8 cellular contexts compared by ENCODE assay signal in genomic region chr3:40505599-40506462, GRCh38. TPM values are rescaled to one million over a fixed set of nuclear protein-coding genes. Genes with fewer than 3 reads are reported as not detected.
A peak's percentile ranks its signal among the peaks of the same experiment; 100 is the strongest.
DNase-seq lines count a peak whose midpoint lies in the region; ATAC-seq, FAIRE-seq and TF ChIP-seq lines count a peak whose summit lies in the region.

Gene ZNF620, plus strand, starts transcription at chr3:40506039. Its CDS starts 314 bp downstream, at chr3:40506353.

- no peak for TF ChIP-seq RAD21 in A549 (conservative IDR thresholded peaks at IDR 0.05 in 1 of 2, IDR thresholded peaks at IDR 0.05 in 1 of 2)

- H3K27me3 ChIP-seq in duodenal mucosa (ENCODE audit: control insufficient read depth in 1 of 2, insufficient read depth in 2 of 2, low read length in 2 of 2), result no peaks in the 10 kb centered on the region
- no peaks in the 10 kb centered on the region for H3K27me3 ChIP-seq in lung (ENCODE audit: control insufficient read depth, insufficient read depth)

- DNase-seq in A549 (ENCODE audit: low read depth in 1 of 2, low spot score in 1 of 2), result peak; percentile 62 to 86
- DNase-seq in NCI-H446 treated with DMSO at 0.1 percent for 48 hours (lab: John Stamatoyannopoulos, UW), result peak; percentile 61
- DNase-seq in activated CD4-positive, alpha-beta T cell treated with anti-CD3 and anti-CD28 coated beads, Interleukin-2, amount 50 U/mL, for 4 hours, result peak; percentile 30 to 37
- peak; percentile 84 for DNase-seq in lung (ENCODE audit: low spot score)
- DNase-seq in stimulated activated CD4-positive, alpha-beta T cell treated with anti-CD3 and anti-CD28 coated beads, TNF-alpha, amount 100 ng/mL, for 24 hours (ENCODE audit: low read depth in 3 of 3), result peak; percentile 24 to 61 (median 42)

- FAIRE-seq in A549 (lab: Jason Lieb, UNC), result no peak

- H3K4me1 ChIP-seq in A549 (peaks cover 13% of the 10 kb centered on the region; the same call in 2 of the 3 replicates), duodenal mucosa (ENCODE audit: control insufficient read depth in 1 of 2, insufficient read depth in 2 of 2, low read length in 2 of 2) (peaks cover 6 to 15% of the 10 kb centered on the region in 2 donors), lung (ENCODE audit: control insufficient read depth in 2 of 2, insufficient read depth in 2 of 2, low read length in 2 of 2) (peaks cover 7 to 9% of the 10 kb centered on the region in 2 donors)

- WGBS in A549 (ENCODE audit: missing lambda C conversion rate), result 11% methylated on average over 21 of the region's 44 CpGs
- WGBS in lung, 2 donors, result 6 to 8% methylated on average over 44 of the region's 44 CpGs

- no peak for TF ChIP-seq CTCF in A549 (IDR thresholded peaks at IDR 0.05)
- no peak for TF ChIP-seq CTCF in lung (IDR thresholded peaks at IDR 0.05; ENCODE audit: control extremely low read depth, extremely low read depth)

- H3K27ac ChIP-seq in A549 (peak within 1 kb of the TSS; percentile 63 to 91), duodenal mucosa (ENCODE audit: low read depth, low read length) (peak within 1 kb of the TSS; percentile 35), lung (ENCODE audit: low read depth in 1 of 2, low read length in 1 of 2) (peak within 1 kb of the TSS; percentile 89 to 94)

- peak; percentile 95 for ATAC-seq in A549
- peak; percentile 63 for ATAC-seq in GM18519 (IDR thresholded peaks at IDR 0.05; ENCODE audit: low FRiP score, unreplicated experiment)
- ATAC-seq in HG03095 (IDR thresholded peaks at IDR 0.05; ENCODE audit: unreplicated experiment), result peak; percentile 64
- peak; percentile 75 for ATAC-seq in lung (ENCODE audit: insufficient read depth, low FRiP score)

- H3K9me3 ChIP-seq in A549 (no peaks in the 10 kb centered on the region), duodenal mucosa (ENCODE audit: control insufficient read depth in 1 of 2, low read length in 2 of 2) (no peaks in the 10 kb centered on the region), lung (ENCODE audit: control insufficient read depth in 2 of 2, insufficient read depth in 1 of 2, low read length in 1 of 2) (no peaks in the 10 kb centered on the region)

- H3K4me2 ChIP-seq in A549, result peak within 1 kb of the TSS; percentile 87

- POLR2A ChIA-PET in A549 (lab: Yijun Ruan, JAX), result interaction anchor here (0.8 to 2.2 kb wide), 7 partner anchors 9 to 49 kb away, joined by 3 to 11 read pairs (median 4); partner anchors contain the start of genes RPL14, ZNF619 and ZNF621

- peaks cover 0 to 6% of the 10 kb centered on the region in 2 donors for H3K36me3 ChIP-seq in duodenal mucosa (ENCODE audit: control insufficient read depth in 1 of 2, insufficient read depth in 2 of 2, low read length in 2 of 2)
- H3K36me3 ChIP-seq in lung (ENCODE audit: control insufficient read depth in 2 of 2, insufficient read depth in 2 of 2, low read length in 2 of 2), result peaks cover 0 to 1% of the 10 kb centered on the region in 2 donors

- H3K4me3 ChIP-seq in A549, result peak within 1 kb of the TSS; percentile 63
- H3K4me3 ChIP-seq in duodenal mucosa (ENCODE audit: low read depth in 1 of 2, low read length in 2 of 2), result peak within 1 kb of the TSS; percentile 90 to 94
- peak within 1 kb of the TSS; percentile 76 for H3K4me3 ChIP-seq in lung

- no peak for TF ChIP-seq EP300 in A549 (IDR thresholded peaks at IDR 0.05)

- peak; percentile 32; the same call in 1 of the 2 replicates for TF ChIP-seq POLR2A in A549 (IDR thresholded peaks at IDR 0.05; ENCODE audit: low read length)

- CTCF ChIA-PET in A549 (lab: Yijun Ruan, JAX), result interaction anchor here (0.6 to 1.6 kb wide), 5 partner anchors 9 to 177 kb away, joined by 3 to 5 read pairs (median 3); no protein-coding TSS in a partner anchor

- H3K9ac ChIP-seq in duodenal mucosa (ENCODE audit: low read depth in 1 of 2, low read length in 2 of 2), result peak within 1 kb of the TSS; percentile 77 to 88

TF ChIP-seq in A549, 52 proteins besides CTCF, POLR2A, EP300 and RAD21:
- TF ChIP-seq E2F6 (IDR thresholded peaks at IDR 0.05; ENCODE audit: borderline replicate concordance, low read depth) (peak; percentile 72; the same call in 1 of the 2 replicates), SMC3 (IDR thresholded peaks at IDR 0.05) (0 out of 3 replicates have a peak, but pooled peaks have one; percentile 21), BCL3 (IDR thresholded peaks at IDR 0.05) (peak; percentile 53; the same call in 1 of the 3 replicates), MAFK (IDR thresholded peaks at IDR 0.05; ENCODE audit: partially characterized antibody) (no peak), MAX (IDR thresholded peaks at IDR 0.05) (peak; percentile 71), HOXB13 (CRISPR knock-in tag; IDR thresholded peaks at IDR 0.05; ENCODE audit: low read depth) (no peak), FOSB (CRISPR knock-in tag; IDR thresholded peaks at IDR 0.05) (no peak), ZC3H11A (IDR thresholded peaks at IDR 0.05) (no peak), KDM1A (IDR thresholded peaks at IDR 0.05; ENCODE audit: low read depth) (0 out of 2 replicates have a peak, but pooled peaks have one; percentile 29), JUN (IDR thresholded peaks at IDR 0.05) (peak in 1 of 2 experiments; percentile 68; a peak in 3 of 5 replicates), NPAS2 (CRISPR knock-in tag; IDR thresholded peaks at IDR 0.05; ENCODE audit: borderline replicate concordance) (no peak)

RNA-seq across cellular contexts. Expression of gene ZNF620, which starts in this region (rescaled TPM):
- polyA plus RNA-seq in A549 (2011; rRNA removed) (3.2 and 3.8 TPM in 2 replicates), A549 (2017; fragmentation: RNase III; extraction: RNeasy Plus Mini Kit Qiagen cat#74134 plus additional on column Dnase treatment) (2.1 to 2.5 TPM (median 2.4 TPM) in 3 replicates), lung (1 to 10 TPM; 2.0 to 3.0 TPM)
- 0.90 and 1.0 TPM in 2 replicates for polyA plus RNA-seq in A549 (2012; cell fraction: cytosol; rRNA removed)
- 0.31 and 0.54 TPM in 2 replicates for polyA plus RNA-seq in A549 (2012; cell fraction: nucleus; rRNA removed)
- polyA minus RNA-seq in A549 (2011; rRNA and poly(A)+ RNA removed), result 3.1 and 4.0 TPM in 2 replicates
- total RNA-seq in lung, result 10 to 100 TPM in 1 of 2 donors, 1 to 10 TPM in 1; 6.1 to 10.7 TPM

Comparison
In these comparisons a context has a peak if more than half of its experiments do, and no peak if none do; other contexts are left out.
1. Peak in every context shown above with its lines: DNase-seq, ATAC-seq, H3K4me3 ChIP-seq and H3K27ac ChIP-seq.
2. DNase-seq: peak in every context shown above with its lines; median percentile 84 in lung; 74 in A549; 61 in NCI-H446 treated with DMSO at 0.1 percent for 48 hours; 42 in stimulated activated CD4-positive, alpha-beta T cell treated with anti-CD3 and anti-CD28 coated beads, TNF-alpha, amount 100 ng/mL, for 24 hours; 34 in activated CD4-positive, alpha-beta T cell treated with anti-CD3 and anti-CD28 coated beads, Interleukin-2, amount 50 U/mL, for 4 hours.
3. H3K27ac ChIP-seq: peak in every context shown above with its lines; median percentile 92 in lung; 77 in A549; 35 in duodenal mucosa.